16 cellular contexts compared by ENCODE assay signal in genomic region chr5:126816649-126817048, GRCh38. TPM values are rescaled to one million over a fixed set of nuclear protein-coding genes. Genes with fewer than 3 reads are reported as not detected.
DNase-seq lines count a peak whose midpoint lies in the region; ATAC-seq and TF ChIP-seq lines count a peak whose summit lies in the region.
"Had no signal": no experiment of that assay in that cellular context is flagged by ENCODE, and none has a peak within 500 bp of the region (broad histone marks: within the 10 kb centered on the region; RNA-seq: fewer than 3 reads in every experiment).

No MANE protein-coding gene starts in this region.

- H3K36me3 Mint-ChIP-seq in T-helper 1 cell treated with Interleukin-12 subunit alpha and Interleukin-12 subunit beta and Interleukin-4 antibody, amounts not matched to agents 30 μg/mL and 1 μg/mL, for 36 hours (ENCODE audit: low read depth): peaks cover 50% of the 10 kb centered on the region
- peaks cover 47% of the 10 kb centered on the region for H3K36me3 Mint-ChIP-seq in effector memory CD8-positive, alpha-beta T cell (ENCODE audit: insufficient read depth)
- peaks cover 100% of the 10 kb centered on the region for H3K36me3 Mint-ChIP-seq in stimulated activated effector memory CD8-positive, alpha-beta T cell treated with anti-CD3 and anti-CD28 coated beads, Interleukin-12 subunit alpha, Interleukin-12 subunit beta, amount 100 ng/mL, for 72 hours

- H3K4me1 Mint-ChIP-seq in T-helper 1 cell treated with Interleukin-12 subunit alpha and Interleukin-12 subunit beta and Interleukin-4 antibody, amounts not matched to agents 30 μg/mL and 1 μg/mL, for 36 hours (ENCODE audit: low read depth): peaks cover 34% of the 10 kb centered on the region
- peaks cover 5 to 21% of the 10 kb centered on the region in 2 donors for H3K4me1 Mint-ChIP-seq in effector memory CD8-positive, alpha-beta T cell (ENCODE audit: low read depth in 2 of 2)
- H3K4me1 Mint-ChIP-seq in stimulated activated effector memory CD8-positive, alpha-beta T cell treated with anti-CD3 and anti-CD28 coated beads, Interleukin-12 subunit alpha, Interleukin-12 subunit beta, amount 100 ng/mL, for 72 hours: peaks cover 27% of the 10 kb centered on the region

- no peaks in the 10 kb centered on the region for H3K9me3 Mint-ChIP-seq in T-helper 1 cell treated with Interleukin-12 subunit alpha and Interleukin-12 subunit beta and Interleukin-4 antibody, amounts not matched to agents 30 μg/mL and 1 μg/mL, for 36 hours
- H3K9me3 Mint-ChIP-seq in effector memory CD8-positive, alpha-beta T cell: no peaks in the 10 kb centered on the region
- H3K9me3 Mint-ChIP-seq in stimulated activated effector memory CD8-positive, alpha-beta T cell treated with anti-CD3 and anti-CD28 coated beads, Interleukin-12 subunit alpha, Interleukin-12 subunit beta, amount 100 ng/mL, for 72 hours: no peaks in the 10 kb centered on the region

- peaks cover 4% of the 10 kb centered on the region for H3K4me1 ChIP-seq in left ventricle myocardium inferior
- H3K4me1 ChIP-seq: BE2C had no signal

- H3K27ac ChIP-seq in left ventricle myocardium inferior (replicated peaks): no peak overlapping the region
- H3K27ac ChIP-seq: 22Rv1, GM23248 had no signal

- H3K36me3 ChIP-seq in left ventricle myocardium inferior: no peaks in the 10 kb centered on the region

- TF ChIP-seq CTCF in left ventricle myocardium inferior (IDR thresholded peaks at IDR 0.05; ENCODE audit: borderline replicate concordance): no peak

- no peaks in the 10 kb centered on the region for H3K27me3 ChIP-seq in left ventricle myocardium inferior (ENCODE audit: low read depth)
- H3K27me3 ChIP-seq: BE2C had no signal

- DNase-seq in T-helper 1 cell (no peak), left ventricle myocardium inferior (no peak)
- DNase-seq in stimulated activated CD8-positive, alpha-beta memory T cell treated with anti-CD3 and anti-CD28 coated beads, Interleukin-12 subunit alpha, Interleukin-12 subunit beta, amount 100 ng/mL, for 4 hours (ENCODE audit: low read depth): peak; percentile 4
- no peak for DNase-seq in stimulated activated CD8-positive, alpha-beta memory T cell treated with anti-CD3 and anti-CD28 coated beads, Interleukin-4, amount 100 ng/mL, for 48 hours
- DNase-seq in effector memory CD8-positive, alpha-beta T cell: peak; percentile 5 to 21 (median 7)
- no peak for DNase-seq in stimulated activated effector memory CD8-positive, alpha-beta T cell treated with anti-CD3 and anti-CD28 coated beads, Interleukin-12 subunit alpha, Interleukin-12 subunit beta, amount 100 ng/mL, for 72 hours (ENCODE audit: low spot score in 2 of 2)
- DNase-seq: BE2C, DND-41, GM23248, KBM-7, NCI-H1436, NCI-H2081, NCI-H524 had no signal

- peak overlapping the region; percentile 47 for H3K27ac Mint-ChIP-seq in T-helper 1 cell treated with Interleukin-12 subunit alpha and Interleukin-12 subunit beta and Interleukin-4 antibody, amounts not matched to agents 30 μg/mL and 1 μg/mL, for 36 hours
- H3K27ac Mint-ChIP-seq in effector memory CD8-positive, alpha-beta T cell: peak overlapping the region; percentile 1 to 88
- H3K27ac Mint-ChIP-seq in stimulated activated effector memory CD8-positive, alpha-beta T cell treated with anti-CD3 and anti-CD28 coated beads, Interleukin-12 subunit alpha, Interleukin-12 subunit beta, amount 100 ng/mL, for 72 hours: peak overlapping the region; percentile 67

- peak; percentile 65 for ATAC-seq in effector memory CD8-positive, alpha-beta T cell (replicated peaks)
- no peak for ATAC-seq in stimulated activated effector memory CD8-positive, alpha-beta T cell treated with anti-CD3 and anti-CD28 coated beads, Interleukin-12 subunit alpha, Interleukin-12 subunit beta, amount 100 ng/mL, for 72 hours
- no peak for ATAC-seq in GM21381 (IDR thresholded peaks at IDR 0.05; ENCODE audit: unreplicated experiment)

- H3K9me3 ChIP-seq in left ventricle myocardium inferior (replicated peaks): no peaks in the 10 kb centered on the region
- H3K9me3 ChIP-seq: BE2C had no signal

- intact Hi-C loops in left ventricle myocardium inferior (cut with micrococcal nuclease): no loop called here

- no peak overlapping the region for H3K4me3 ChIP-seq in left ventricle myocardium inferior
- H3K4me3 ChIP-seq: GM23248 had no signal

- no peaks in the 10 kb centered on the region for H3K27me3 Mint-ChIP-seq in T-helper 1 cell treated with Interleukin-12 subunit alpha and Interleukin-12 subunit beta and Interleukin-4 antibody, amounts not matched to agents 30 μg/mL and 1 μg/mL, for 36 hours (ENCODE audit: low read depth)
- H3K27me3 Mint-ChIP-seq in effector memory CD8-positive, alpha-beta T cell: no peaks in the 10 kb centered on the region

- H3K4me3 Mint-ChIP-seq in T-helper 1 cell treated with Interleukin-12 subunit alpha and Interleukin-12 subunit beta and Interleukin-4 antibody, amounts not matched to agents 30 μg/mL and 1 μg/mL, for 36 hours: no peak overlapping the region
- H3K4me3 Mint-ChIP-seq in effector memory CD8-positive, alpha-beta T cell: peak overlapping the region in 1 of 2 donors; percentile 19
- peak overlapping the region; percentile 10 for H3K4me3 Mint-ChIP-seq in stimulated activated effector memory CD8-positive, alpha-beta T cell treated with anti-CD3 and anti-CD28 coated beads, Interleukin-12 subunit alpha, Interleukin-12 subunit beta, amount 100 ng/mL, for 72 hours

RNA-seq across cellular contexts. Expression of gene LMNB1, which starts 39.7 kb away (rescaled TPM):
- 1.8 TPM for total RNA-seq in left ventricle myocardium inferior

Comparison
In these comparisons a context has a peak if more than half of its experiments do, and no peak if none do; other contexts are left out.
1. DNase-seq: peak in stimulated activated CD8-positive, alpha-beta memory T cell treated with anti-CD3 and anti-CD28 coated beads, Interleukin-12 subunit alpha, Interleukin-12 subunit beta, amount 100 ng/mL, for 4 hours (single experiment) and effector memory CD8-positive, alpha-beta T cell (3 of 3); none in T-helper 1 cell (0 of 5), stimulated activated CD8-positive, alpha-beta memory T cell treated with anti-CD3 and anti-CD28 coated beads, Interleukin-4, amount 100 ng/mL, for 48 hours (single experiment), stimulated activated effector memory CD8-positive, alpha-beta T cell treated with anti-CD3 and anti-CD28 coated beads, Interleukin-12 subunit alpha, Interleukin-12 subunit beta, amount 100 ng/mL, for 72 hours (0 of 2) and left ventricle myocardium inferior (single experiment).
2. Peak in every context shown above with its lines, with median percentiles within 50 percentile points of each other: H3K27ac Mint-ChIP-seq.